8 cellular contexts compared by ENCODE assay signal in the genomic region with DNA sequence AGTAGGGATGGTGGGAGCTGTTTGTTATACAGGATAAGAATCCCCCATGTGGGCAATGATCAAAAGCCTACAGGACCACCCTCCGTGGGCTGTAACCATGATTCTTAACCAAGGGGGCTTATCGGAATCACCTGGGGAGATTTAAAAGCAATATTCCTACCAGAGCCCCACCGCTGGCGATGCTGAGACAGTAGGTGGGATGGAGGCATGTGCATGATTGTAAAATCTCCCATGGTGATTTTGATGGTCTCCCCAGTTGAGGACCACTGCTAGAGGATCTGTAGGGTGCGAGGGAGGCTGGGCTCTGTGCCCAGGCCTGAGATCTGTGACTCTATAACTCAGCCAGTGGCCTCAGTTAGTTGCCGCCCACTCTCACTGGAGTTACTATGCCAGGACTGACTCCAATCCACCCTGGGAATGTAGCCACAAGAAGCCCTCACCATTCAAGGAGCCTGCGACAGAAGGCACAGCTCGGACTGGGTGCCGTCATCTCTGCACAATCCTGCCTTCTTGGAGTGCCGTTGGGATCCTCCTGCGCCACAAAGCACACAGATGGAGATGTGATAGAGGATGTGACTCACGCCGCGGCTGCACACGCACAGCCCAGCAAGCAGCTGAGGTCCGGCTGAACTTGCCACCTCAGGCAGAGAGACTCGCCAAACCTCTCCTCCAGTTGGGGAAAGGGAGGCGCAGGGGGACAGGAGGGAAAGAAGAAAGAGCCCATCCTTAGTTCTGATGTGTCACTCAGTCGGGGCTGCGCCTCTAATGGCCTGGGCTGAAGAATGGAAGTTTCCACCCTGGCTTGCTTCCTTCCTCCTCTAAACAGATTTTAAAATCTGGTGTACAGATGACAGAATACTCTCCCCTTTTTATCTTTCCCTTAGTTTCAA. TPM values are rescaled to one million over a fixed set of nuclear protein-coding genes. Genes with fewer than 3 reads are reported as not detected.
DNase-seq lines count a peak whose midpoint lies in the region; ATAC-seq and TF ChIP-seq lines count a peak whose summit lies in the region.

No MANE protein-coding gene starts in this region.

- H3K27ac ChIP-seq in Peyer's patch (peak overlapping the region; percentile 35 to 78 (median 58)), esophagus muscularis mucosa (replicated peaks in 1 of 4) (peak overlapping the region; percentile 88 to 92 (median 90))

- 38% methylated on average over 9 of the region's 20 CpGs for WGBS in esophagus muscularis mucosa

- no peak for TF ChIP-seq EP300 in esophagus muscularis mucosa (IDR thresholded peaks at IDR 0.05)

- TF ChIP-seq POLR2A in Peyer's patch (IDR thresholded peaks at IDR 0.05) (no peak), esophagus muscularis mucosa (IDR thresholded peaks at IDR 0.05; ENCODE audit: low read depth) (no peak)

- intact Hi-C loops in esophagus muscularis mucosa (cut with DNase I), result loop anchor here (5.0 kb wide), 1 partner anchor 47 kb away; the partner anchor contains the start of gene GPSM2

- DNase-seq in CMK (ENCODE audit: low read depth) (peak; percentile 21), Peyer's patch (peak in 2 of 3 donors; percentile 56 to 71), esophagus muscularis mucosa (ENCODE audit: extremely low spot score) (peak; percentile 96), nucleus accumbens (lab: John Stamatoyannopoulos, UW) (peak in 30 of 56 donors; percentile 10 to 88 (median 42))

- TF ChIP-seq CTCF in Peyer's patch (IDR thresholded peaks at IDR 0.05), result no peak
- no peak for TF ChIP-seq CTCF in esophagus muscularis mucosa (IDR thresholded peaks at IDR 0.05)

- peaks cover 0 to 9% (median 0%) of the 10 kb centered on the region in 4 donors for H3K4me1 ChIP-seq in Peyer's patch
- H3K4me1 ChIP-seq in esophagus muscularis mucosa, result peaks cover 26 to 61% (median 57%) of the 10 kb centered on the region in 4 donors

- H3K9me3 ChIP-seq in Peyer's patch (no peaks in the 10 kb centered on the region), esophagus muscularis mucosa (no peaks in the 10 kb centered on the region)

- H3K36me3 ChIP-seq in Peyer's patch (no peaks in the 10 kb centered on the region), esophagus muscularis mucosa (no peaks in the 10 kb centered on the region)

- H3K4me3 ChIP-seq in Peyer's patch (no peak overlapping the region), esophagus muscularis mucosa (peak overlapping the region; percentile 35 to 46 (median 44))

- H3K27me3 ChIP-seq in Peyer's patch (no peaks in the 10 kb centered on the region), esophagus muscularis mucosa (no peaks in the 10 kb centered on the region)

- ATAC-seq in HG03025 (IDR thresholded peaks at IDR 0.05; ENCODE audit: low FRiP score, unreplicated experiment) (no peak), HG03159 (IDR thresholded peaks at IDR 0.05; ENCODE audit: unreplicated experiment) (no peak), HG03108 (IDR thresholded peaks at IDR 0.05; ENCODE audit: unreplicated experiment) (no peak), HG03378 (IDR thresholded peaks at IDR 0.05; ENCODE audit: unreplicated experiment) (no peak)

RNA-seq across cellular contexts. Expression of gene AKNAD1, which starts 26.5 kb away (rescaled TPM):
- not detected for total RNA-seq in Peyer's patch
- 1 to 10 TPM in 3 of 4 donors, under 1 TPM in 1; 0.13 to 7.5 (median 1.5) TPM for total RNA-seq in esophagus muscularis mucosa

RNA-seq across cellular contexts. Expression of gene GPSM2, which starts 46.4 kb away (rescaled TPM):
- total RNA-seq in Peyer's patch (10 to 100 TPM; 23.1 to 24.9 (median 23.9) TPM), esophagus muscularis mucosa (100 to 1,000 TPM in 2 of 4 donors, 10 to 100 TPM in 2; 59.8 to 105 (median 90.9) TPM)

Comparison
In these comparisons a context has a peak if more than half of its experiments do, and no peak if none do; other contexts are left out.
1. DNase-seq: peak in every context shown above with its lines; median percentile 96 in esophagus muscularis mucosa; 64 in Peyer's patch; 42 in nucleus accumbens; 21 in CMK.
2. H3K4me3 ChIP-seq: peak in esophagus muscularis mucosa (4 of 4); none in Peyer's patch (0 of 4).